ENCODE assay signal across 19 cellular contexts in genomic region chr6:157271911-157272310, GRCh38.
"Had no signal": no experiment of that assay in that cellular context is flagged by ENCODE, and none has a peak within 500 bp of the region (broad histone marks: within the 10 kb centered on the region; RNA-seq: fewer than 3 reads in every experiment).

No MANE protein-coding gene starts in this region.

- H3K27me3 ChIP-seq: brain microvascular endothelial cell, esophagus squamous epithelium, right lobe of liver, upper lobe of left lung had no signal

- H3K4me3 ChIP-seq: esophagus squamous epithelium, left lung, lung, right lobe of liver, upper lobe of left lung had no signal

- ATAC-seq: activated CD8-positive, alpha-beta T cell treated with anti-CD3 and anti-CD28 coated beads for 36 hours; left lung; right lobe of liver; stimulated activated naive CD8-positive, alpha-beta T cell treated with anti-CD3 and anti-CD28 coated beads, Interleukin-15, Interleukin-2, amounts not matched to agents 100 U/mL and 50 U/mL, for 24 hours had no signal

- H3K27ac Mint-ChIP-seq: activated CD8-positive, alpha-beta T cell treated with anti-CD3 and anti-CD28 coated beads for 36 hours; activated naive CD4-positive, alpha-beta T cell treated with anti-CD3 and anti-CD28 coated beads, Interleukin-2, amount 10 ng/mL, durations not matched to agents 7 days and 5 days; activated naive CD8-positive, alpha-beta T cell treated with anti-CD3 and anti-CD28 coated beads, Interleukin-2, amount 10 ng/mL, durations not matched to agents 7 days and 5 days; progenitor cell of endocrine pancreas had no signal

- H3K36me3 ChIP-seq: brain microvascular endothelial cell, esophagus squamous epithelium, left lung, right lobe of liver, upper lobe of left lung had no signal

- H3K27me3 Mint-ChIP-seq: activated CD8-positive, alpha-beta T cell treated with anti-CD3 and anti-CD28 coated beads for 36 hours had no signal

- H3K9me3 ChIP-seq: esophagus squamous epithelium, left lung, right lobe of liver, upper lobe of left lung had no signal

- H3K4me3 Mint-ChIP-seq: activated CD8-positive, alpha-beta T cell treated with anti-CD3 and anti-CD28 coated beads for 36 hours; activated naive CD4-positive, alpha-beta T cell treated with anti-CD3 and anti-CD28 coated beads, Interleukin-2, amount 10 ng/mL, durations not matched to agents 7 days and 5 days; activated naive CD8-positive, alpha-beta T cell treated with anti-CD3 and anti-CD28 coated beads, Interleukin-2, amount 10 ng/mL, durations not matched to agents 7 days and 5 days had no signal

- H3K27ac ChIP-seq: brain microvascular endothelial cell, epithelial cell of prostate, left lung, right lobe of liver, upper lobe of left lung had no signal

- DNase-seq: activated CD4-positive, alpha-beta T cell treated with anti-CD3 and anti-CD28 coated beads, Interleukin-2, amount 50 U/mL, for 1 hour; activated CD8-positive, alpha-beta T cell treated with anti-CD3 and anti-CD28 coated beads for 36 hours; activated gamma-delta T cell; activated naive CD4-positive, alpha-beta T cell treated with anti-CD3 and anti-CD28 coated beads, Interleukin-2, amount 10 ng/mL, durations not matched to agents 7 days and 5 days; activated naive CD8-positive, alpha-beta T cell treated with anti-CD3 and anti-CD28 coated beads, Interleukin-2, amount 10 ng/mL, durations not matched to agents 7 days and 5 days; brain microvascular endothelial cell; esophagus squamous epithelium; foreskin melanocyte; mesendoderm; stimulated activated CD4-positive, alpha-beta T cell treated with anti-CD3 and anti-CD28 coated beads, Interleukin-12 subunit alpha, Interleukin-12 subunit beta, amount 100 ng/mL, for 4 hours; stimulated activated CD4-positive, alpha-beta T cell treated with anti-CD3 and anti-CD28 coated beads, Interleukin-4, amount 100 ng/mL, for 1 hour; stimulated activated naive CD8-positive, alpha-beta T cell treated with anti-CD3 and anti-CD28 coated beads, Interleukin-15, Interleukin-2, amounts not matched to agents 100 U/mL and 50 U/mL, for 24 hours; T-helper 2 cell; upper lobe of left lung had no signal
